In the genomic region with DNA sequence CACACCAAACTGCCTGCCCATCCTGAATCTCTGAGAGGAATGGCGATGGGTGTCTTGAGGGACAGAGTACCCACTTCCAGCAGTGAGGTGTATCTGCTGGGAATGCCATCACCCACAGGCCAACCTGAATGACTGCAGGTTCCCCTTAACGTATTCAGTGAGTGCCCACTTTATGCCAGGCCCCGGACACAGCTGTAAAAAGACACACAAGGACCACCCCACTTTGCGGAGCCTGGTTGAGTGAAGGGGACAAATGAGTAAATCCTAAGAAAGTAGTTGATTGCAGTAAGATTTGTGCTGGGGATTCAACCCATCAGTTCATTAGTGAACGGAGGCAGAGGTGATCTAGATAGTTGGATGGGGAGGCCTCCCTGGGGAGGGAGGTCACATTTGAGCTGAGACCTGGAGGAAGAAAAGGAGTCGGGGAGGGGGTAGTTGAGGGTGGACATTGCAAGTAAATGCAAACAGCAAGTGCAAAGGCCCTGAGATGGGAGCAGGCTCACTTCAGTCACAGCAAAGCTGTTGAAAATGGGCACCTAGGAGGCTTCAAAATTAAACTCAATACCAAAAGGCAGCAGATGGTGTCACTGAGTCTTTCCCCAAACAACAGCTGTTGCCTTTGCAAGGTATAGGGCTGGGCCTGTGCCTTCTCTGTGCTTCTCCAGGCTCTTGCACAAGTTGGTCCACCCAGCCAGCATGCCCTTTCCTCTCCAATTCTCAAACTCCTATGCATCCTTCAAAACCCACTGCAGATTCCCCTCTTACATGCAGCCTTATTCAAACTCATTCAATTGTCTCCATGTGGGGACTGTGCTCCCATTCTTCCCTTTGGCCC, we compare ENCODE assay signal across 21 cellular contexts. TPM values are rescaled to one million over a fixed set of nuclear protein-coding genes. Genes with fewer than 3 reads are reported as not detected.
DNase-seq lines count a peak whose midpoint lies in the region; FAIRE-seq and TF ChIP-seq lines count a peak whose summit lies in the region.
"Had no signal": no experiment of that assay in that cellular context is flagged by ENCODE, and none has a peak within 500 bp of the region (broad histone marks: within the 10 kb centered on the region; RNA-seq: fewer than 3 reads in every experiment).

No MANE protein-coding gene starts in this region.

- no peak overlapping the region for H3K56ac ChIP-seq in H1 (replicated peaks; ENCODE audit: insufficient read length, low read depth, low read length)

- no peak overlapping the region for H2BK5ac ChIP-seq in H1 (ENCODE audit: low read depth, low read length)

- H3K4me3 ChIP-seq in breast epithelium: no peak overlapping the region
- no peak overlapping the region for H3K4me3 ChIP-seq in H1 (ENCODE audit: extremely low read depth in 1 of 4, insufficient read depth in 2 of 4, low read depth in 3 of 4, low read length in 4 of 4)
- H3K4me3 ChIP-seq: coronary artery, left lung, prostate gland had no signal

- H3K23me2 ChIP-seq in H1 (ENCODE audit: low read depth, low read length): peaks cover 2% of the 10 kb centered on the region; the same call in 1 of the 2 replicates

- H3K4me1 ChIP-seq in breast epithelium (no peaks in the 10 kb centered on the region), H1 (replicated peaks in 1 of 4; ENCODE audit: control insufficient read depth in 3 of 4, insufficient read depth in 4 of 4, low read length in 3 of 4) (peaks cover 3 to 4% (median 3%) of the 10 kb centered on the region in 4 experiments)

- no peak overlapping the region for H2AK5ac ChIP-seq in H1 (ENCODE audit: low read depth, low read length)

- no TSS peak for BruUV-seq in MCF 10A (replicated peaks; lab: Mats Ljungman, UMichigan)

- H3K27me3 Mint-ChIP-seq in MCF 10A (ENCODE audit: insufficient read depth, unreplicated experiment) (no peaks in the 10 kb centered on the region), type B pancreatic cell (peaks cover 15% of the 10 kb centered on the region)
- peaks cover 53% of the 10 kb centered on the region for H3K27me3 Mint-ChIP-seq in activated CD4-positive, alpha-beta T cell treated with anti-CD3 and anti-CD28 coated beads, Interleukin-2, amount 10 ng/mL, durations not matched to agents 24 days and 14 days

- H3K9me3 Mint-ChIP-seq in MCF 10A (ENCODE audit: unreplicated experiment) (no peaks in the 10 kb centered on the region), type B pancreatic cell (no peaks in the 10 kb centered on the region)
- H3K9me3 Mint-ChIP-seq in activated CD4-positive, alpha-beta T cell treated with anti-CD3 and anti-CD28 coated beads, Interleukin-2, amount 10 ng/mL, durations not matched to agents 24 days and 14 days: no peaks in the 10 kb centered on the region

- H3K4ac ChIP-seq in H1 (replicated peaks; ENCODE audit: insufficient read length, low read depth, low read length): no peak overlapping the region

- H3K36me3 ChIP-seq in breast epithelium (no peaks in the 10 kb centered on the region), H1 (ENCODE audit: control insufficient read depth in 2 of 4, insufficient read depth in 4 of 4, low read length in 3 of 4) (no peaks in the 10 kb centered on the region)
- H3K36me3 ChIP-seq: prostate gland had no signal

- FAIRE-seq in H1 (lab: Jason Lieb, UNC): no peak
- FAIRE-seq: GM18507 had no signal

- H3K4me2 ChIP-seq in H1 (ENCODE audit: insufficient read depth in 1 of 2, low read depth in 2 of 2, low read length in 2 of 2): no peak overlapping the region

- H3K14ac ChIP-seq in H1 (ENCODE audit: insufficient read length): no peak overlapping the region

- no peak overlapping the region for H4K8ac ChIP-seq in H1 (ENCODE audit: extremely low read depth, insufficient read depth, low read length)

- H3K27ac Mint-ChIP-seq in MCF 10A (ENCODE audit: low read depth, unreplicated experiment): peak overlapping the region; percentile 2
- H3K27ac Mint-ChIP-seq in type B pancreatic cell: peak overlapping the region; percentile 87
- no peak overlapping the region for H3K27ac Mint-ChIP-seq in activated CD4-positive, alpha-beta T cell treated with anti-CD3 and anti-CD28 coated beads, Interleukin-2, amount 10 ng/mL, durations not matched to agents 24 days and 14 days

- no peak overlapping the region for H4K91ac ChIP-seq in H1 (replicated peaks; ENCODE audit: insufficient read length, low read length)

- no peaks in the 10 kb centered on the region for H4K20me1 ChIP-seq in H1 (replicated peaks in 1 of 2; ENCODE audit: control insufficient read depth in 1 of 2, insufficient read depth in 2 of 2, low read length in 2 of 2)

- H3K23ac ChIP-seq in H1 (ENCODE audit: insufficient read length): no peak overlapping the region

- H3K9me3 ChIP-seq in breast epithelium (no peaks in the 10 kb centered on the region), H1 (ENCODE audit: insufficient read depth in 2 of 2, low read depth in 1 of 2, low read length in 1 of 2) (no peaks in the 10 kb centered on the region)
- H3K9me3 ChIP-seq: left lung, prostate gland had no signal

- H3K79me1 ChIP-seq in H1 (ENCODE audit: low read depth, low read length): no peaks in the 10 kb centered on the region

- WGBS in H1 (ENCODE audit: extremely low coverage in 1 of 2, insufficient coverage in 1 of 2, insufficient read length in 1 of 2, insufficient replicate concordance in 2 of 2, low coverage in 1 of 2, low lambda C conversion rate in 2 of 2, missing lambda C conversion rate in 1 of 2), 2 experiments: 78% methylated on average over 6 of the region's 6 CpGs; no CpG with 5 or more reads in 1 of the 2 experiments

- no peak overlapping the region for H4K5ac ChIP-seq in H1 (ENCODE audit: insufficient read length, low read depth, low read length)

- no peak overlapping the region for H2BK120ac ChIP-seq in H1 (replicated peaks; ENCODE audit: low read depth, low read length)

- H2BK20ac ChIP-seq in H1 (ENCODE audit: low read length): no peak overlapping the region

- TF ChIP-seq CTCF in MCF 10A (IDR thresholded peaks at IDR 0.05; ENCODE audit: unreplicated experiment) (no peak), breast epithelium (IDR thresholded peaks at IDR 0.05) (no peak), H1 (IDR thresholded peaks at IDR 0.05; ENCODE audit: control extremely low read depth in 1 of 3, insufficient read depth in 1 of 3, low read depth in 1 of 3, low read length in 3 of 3) (no peak), type B pancreatic cell (conservative IDR thresholded peaks at IDR 0.05) (no peak)

- no peak overlapping the region for H2AFZ ChIP-seq in H1 (ENCODE audit: low read length)

- no peaks in the 10 kb centered on the region for H3K79me2 ChIP-seq in H1 (ENCODE audit: control insufficient read depth in 1 of 2, insufficient read depth in 2 of 2, low read length in 2 of 2)

- no peak for TF ChIP-seq RAD21 in H1 (IDR thresholded peaks at IDR 0.05 in 1 of 2, conservative IDR thresholded peaks at IDR 0.05 in 1 of 2; ENCODE audit: low read depth in 2 of 2, low read length in 2 of 2)

- H3K4me3 Mint-ChIP-seq in MCF 10A (ENCODE audit: unreplicated experiment): peak overlapping the region; percentile 30
- peak overlapping the region; percentile 73 for H3K4me3 Mint-ChIP-seq in type B pancreatic cell
- no peak overlapping the region for H3K4me3 Mint-ChIP-seq in activated CD4-positive, alpha-beta T cell treated with anti-CD3 and anti-CD28 coated beads, Interleukin-2, amount 10 ng/mL, durations not matched to agents 24 days and 14 days

- POLR2A ChIA-PET in MCF 10A (lab: Yijun Ruan, JAX): interaction anchor here (0.7 to 5.5 kb wide), 4 partner anchors 10 to 43 kb away, joined by 3 to 44 read pairs (median 5); a partner anchor contains a TSS
- POLR2A ChIA-PET in H1 (lab: Charles Lee; ENCODE audit: partially characterized antibody): interaction anchor here (1.2 to 3.3 kb wide), 4 partner anchors 10 to 30 kb away, joined by 3 to 12 read pairs (median 6); no protein-coding TSS in a partner anchor

- intact Hi-C loops in MCF 10A (cut with micrococcal nuclease) (no loop called here), breast epithelium (cut with DNase I; ENCODE audit: low total_unique reads) (no loop called here)
- intact Hi-C loops in activated CD4-positive, alpha-beta T cell treated with anti-CD3 and anti-CD28 coated beads, Interleukin-2, amount 10 ng/mL, durations not matched to agents 24 days and 14 days (cut with micrococcal nuclease): no loop called here

- TF ChIP-seq POLR2A in breast epithelium (IDR thresholded peaks at IDR 0.05): no peak
- TF ChIP-seq POLR2A in H1 (IDR thresholded peaks at IDR 0.05; ENCODE audit: control extremely low read depth in 1 of 2, low read depth in 2 of 2, low read length in 2 of 2): no peak

- no peak overlapping the region for H3K18ac ChIP-seq in H1 (ENCODE audit: extremely low read depth, low read length)

- H3K36me3 Mint-ChIP-seq in MCF 10A (ENCODE audit: insufficient read depth, unreplicated experiment): peaks cover 43% of the 10 kb centered on the region
- H3K36me3 Mint-ChIP-seq in type B pancreatic cell: no peaks in the 10 kb centered on the region
- no peaks in the 10 kb centered on the region for H3K36me3 Mint-ChIP-seq in activated CD4-positive, alpha-beta T cell treated with anti-CD3 and anti-CD28 coated beads, Interleukin-2, amount 10 ng/mL, durations not matched to agents 24 days and 14 days (ENCODE audit: low read depth)

- H2BK12ac ChIP-seq in H1 (ENCODE audit: low read depth, low read length): 0 out of 2 replicates have a peak overlapping the region, but pooled peaks have one; percentile 5

- H3K27ac ChIP-seq in breast epithelium (no peak overlapping the region), H1 (ENCODE audit: low read depth, low read length) (no peak overlapping the region)
- H3K27ac ChIP-seq: coronary artery, prostate gland, WERI-Rb-1 had no signal

- H3K4me1 Mint-ChIP-seq in MCF 10A (ENCODE audit: insufficient read depth, unreplicated experiment) (peaks cover 20% of the 10 kb centered on the region), type B pancreatic cell (ENCODE audit: unreplicated experiment) (peaks cover 11% of the 10 kb centered on the region)
- peaks cover 4% of the 10 kb centered on the region for H3K4me1 Mint-ChIP-seq in activated CD4-positive, alpha-beta T cell treated with anti-CD3 and anti-CD28 coated beads, Interleukin-2, amount 10 ng/mL, durations not matched to agents 24 days and 14 days

- no peak overlapping the region for H3K9ac ChIP-seq in H1 (replicated peaks in 1 of 4; ENCODE audit: extremely low read depth in 1 of 4, low read depth in 3 of 4, low read length in 3 of 4)

- DNase-seq in MCF 10A (ENCODE audit: unreplicated experiment) (peak; percentile 23), breast epithelium (ENCODE audit: low spot score in 2 of 2) (no peak), NCI-H69 (lab: John Stamatoyannopoulos, UW) (peak; percentile 67), H1 (ENCODE audit: low read depth in 1 of 2, low spot score in 2 of 2) (no peak), type B pancreatic cell (ENCODE audit: extremely low spot score, unreplicated experiment) (no peak), kidney tubule cell (ENCODE audit: low spot score) (no peak)
- no peak for DNase-seq in activated CD4-positive, alpha-beta T cell treated with anti-CD3 and anti-CD28 coated beads, Interleukin-2, amount 10 ng/mL, durations not matched to agents 24 days and 14 days
- DNase-seq in activated effector memory CD4-positive, alpha-beta T cell treated with anti-CD3 and anti-CD28 coated beads, Interleukin-2, amount 50 U/mL, for 16 hours: no peak
- DNase-seq: activated effector memory CD4-positive, alpha-beta T cell treated with Interleukin-2 at 50 U/mL for 16 hours; amygdala; left lung; NCI-H1092; NCI-H345; stimulated activated CD4-positive, alpha-beta T cell treated with anti-CD3 and anti-CD28 coated beads, Interleukin-12 subunit alpha, Interleukin-12 subunit beta, amount 100 ng/mL, for 4 hours; WERI-Rb-1 had no signal

- CTCF ChIA-PET in MCF 10A (lab: Yijun Ruan, JAX) (interaction anchor here (0.6 to 5.5 kb wide), 8 partner anchors 17 to 576 kb away, joined by 3 to 61 read pairs (median 4); no protein-coding TSS in a partner anchor), H1 (lab: Charles Lee; ENCODE audit: partially characterized antibody) (interaction anchor here (0.8 to 10.4 kb wide), 13 partner anchors 10 to 141 kb away, joined by 3 to 177 read pairs (median 15); a partner anchor contains a TSS)

- TF ChIP-seq EP300 in H1 (IDR thresholded peaks at IDR 0.05; ENCODE audit: borderline replicate concordance in 1 of 2, low read depth in 2 of 2, low read length in 2 of 2): no peak

- H3K27me3 ChIP-seq in breast epithelium (no peaks in the 10 kb centered on the region), H1 (replicated peaks in 1 of 4; ENCODE audit: control insufficient read depth in 3 of 4, extremely low read depth in 1 of 4, insufficient read depth in 3 of 4, low read length in 3 of 4) (peaks cover 0 to 23% (median 14%) of the 10 kb centered on the region in 4 experiments; a peak in 6 of 7 replicates)
- H3K27me3 ChIP-seq: left lung had no signal

- H2BK15ac ChIP-seq in H1 (ENCODE audit: low read length): 0 out of 2 replicates have a peak overlapping the region, but pooled peaks have one; percentile 46

RNA-seq across cellular contexts. Expression of a gene that starts 4.3 kb away (rescaled TPM):
- total RNA-seq in MCF 10A (2022) (193 and 288 TPM in 2 replicates), breast epithelium (10 to 100 TPM in 1 of 3 donors, 1 to 10 TPM in 2; 2.7 to 60.3 (median 9.2) TPM), type B pancreatic cell (ENCODE audit: low replicate concordance) (102 and 106 TPM in 2 replicates)
- total RNA-seq in H1 (2021; fragmentation: NEBNext Ultra II Directional; extraction: Animal tissue kit (Norgen Biotek cat#: 25700)): 4.1 and 5.0 TPM in 2 replicates
- polyA plus RNA-seq in H1 (2011; rRNA removed): 8.5 and 18.8 TPM in 2 replicates
- 8.2 TPM for polyA plus RNA-seq in H1 (2011; cell fraction: cytosol; rRNA removed)
- 17.2 TPM for polyA plus RNA-seq in H1 (2011; cell fraction: nucleus; rRNA removed)
- polyA plus RNA-seq in H1 (2012, experiment 1 of 2): 4.9 to 6.1 TPM (median 5.6 TPM) in 4 replicates
- polyA plus RNA-seq in H1 (2012, experiment 2 of 2): 5.5 TPM
- 11.8 TPM for polyA plus RNA-seq in H1 (2013, experiment 1 of 2)
- 14.4 TPM for polyA plus RNA-seq in H1 (2013, experiment 2 of 2)
- polyA minus RNA-seq in H1 (2011; rRNA and poly(A)+ RNA removed): 1.1 and 2.9 TPM in 2 replicates
- polyA minus RNA-seq in H1 (2011; cell fraction: cytosol; rRNA and poly(A)+ RNA removed): 6.8 TPM
- polyA minus RNA-seq in H1 (2011; cell fraction: nucleus; rRNA and poly(A)+ RNA removed): 9.7 TPM
- total RNA-seq in activated CD4-positive, alpha-beta T cell treated with anti-CD3 and anti-CD28 coated beads, Interleukin-2, amount 10 ng/mL, durations not matched to agents 24 days and 14 days: 0.26 TPM in 1 of 2 replicates, not detected in the other
- total RNA-seq: activated CD8-positive, alpha-beta memory T cell treated with anti-CD3 and anti-CD28 coated beads for 36 hours; OCI-LY7 had no signal

RNA-seq across cellular contexts. Expression of a gene that starts 7.1 kb away (rescaled TPM):
- not detected in 2 replicates for total RNA-seq in MCF 10A (2022)
- 10 to 100 TPM in 1 of 3 donors, 1 to 10 TPM in 2; 3.9 to 27.2 (median 7.2) TPM for total RNA-seq in breast epithelium
- 0.20 and 0.23 TPM in 2 replicates for total RNA-seq in H1 (2021; fragmentation: NEBNext Ultra II Directional; extraction: Animal tissue kit (Norgen Biotek cat#: 25700))
- polyA plus RNA-seq in H1 (2011; rRNA removed): 0.31 and 0.41 TPM in 2 replicates
- polyA plus RNA-seq in H1 (2011; cell fraction: cytosol; rRNA removed): 0.35 TPM
- 0.30 TPM for polyA plus RNA-seq in H1 (2011; cell fraction: nucleus; rRNA removed)
- polyA plus RNA-seq in H1 (2012, experiment 1 of 2): 0.09 to 0.29 TPM (median 0.19 TPM) in 3 of 4 replicates, not detected in the other
- polyA plus RNA-seq in H1 (2012, experiment 2 of 2): 0.16 TPM
- 0.14 TPM for polyA plus RNA-seq in H1 (2013, experiment 1 of 2)
- polyA plus RNA-seq in H1 (2013, experiment 2 of 2): 0.13 TPM
- 0.35 and 0.46 TPM in 2 replicates for polyA minus RNA-seq in H1 (2011; rRNA and poly(A)+ RNA removed)
- not detected for polyA minus RNA-seq in H1 (2011; cell fraction: cytosol; rRNA and poly(A)+ RNA removed)
- not detected for polyA minus RNA-seq in H1 (2011; cell fraction: nucleus; rRNA and poly(A)+ RNA removed)
- 0.19 TPM in 1 of 2 replicates, not detected in the other for total RNA-seq in type B pancreatic cell (ENCODE audit: low replicate concordance)
- not detected in 2 replicates for total RNA-seq in activated CD4-positive, alpha-beta T cell treated with anti-CD3 and anti-CD28 coated beads, Interleukin-2, amount 10 ng/mL, durations not matched to agents 24 days and 14 days
- total RNA-seq: A673; activated CD8-positive, alpha-beta memory T cell treated with anti-CD3 and anti-CD28 coated beads for 36 hours had no signal

RNA-seq across cellular contexts. Expression of a gene that starts 28.9 kb away (rescaled TPM):
- 22.3 and 26.3 TPM in 2 replicates for total RNA-seq in MCF 10A (2022)
- 10 to 100 TPM; 29.4 to 71.8 (median 46.7) TPM for total RNA-seq in breast epithelium
- total RNA-seq in H1 (2021; fragmentation: NEBNext Ultra II Directional; extraction: Animal tissue kit (Norgen Biotek cat#: 25700)): 26.4 and 30.5 TPM in 2 replicates
- 33.7 and 51.3 TPM in 2 replicates for polyA plus RNA-seq in H1 (2011; rRNA removed)
- polyA plus RNA-seq in H1 (2011; cell fraction: cytosol; rRNA removed): 28.5 TPM
- 60.9 TPM for polyA plus RNA-seq in H1 (2011; cell fraction: nucleus; rRNA removed)
- polyA plus RNA-seq in H1 (2012, experiment 1 of 2): 11.5 to 29.1 TPM (median 22.0 TPM) in 4 replicates
- 26.6 TPM for polyA plus RNA-seq in H1 (2012, experiment 2 of 2)
- 40.7 TPM for polyA plus RNA-seq in H1 (2013, experiment 1 of 2)
- 42.3 TPM for polyA plus RNA-seq in H1 (2013, experiment 2 of 2)
- polyA minus RNA-seq in H1 (2011; rRNA and poly(A)+ RNA removed): 1.9 and 3.2 TPM in 2 replicates
- 25.3 TPM for polyA minus RNA-seq in H1 (2011; cell fraction: cytosol; rRNA and poly(A)+ RNA removed)
- 21.7 TPM for polyA minus RNA-seq in H1 (2011; cell fraction: nucleus; rRNA and poly(A)+ RNA removed)
- total RNA-seq in type B pancreatic cell (ENCODE audit: low replicate concordance): 76.7 and 99.0 TPM in 2 replicates
- total RNA-seq in activated CD4-positive, alpha-beta T cell treated with anti-CD3 and anti-CD28 coated beads, Interleukin-2, amount 10 ng/mL, durations not matched to agents 24 days and 14 days: 154 TPM in 2 replicates

RNA-seq across cellular contexts. Expression of a gene that starts 47.6 kb away (rescaled TPM):
- total RNA-seq in MCF 10A (2022): 6.8 and 7.7 TPM in 2 replicates
- total RNA-seq in breast epithelium: 10 to 100 TPM in 2 of 3 donors, 1 to 10 TPM in 1; 7.4 to 42.9 (median 40.2) TPM
- 207 and 215 TPM in 2 replicates for total RNA-seq in H1 (2021; fragmentation: NEBNext Ultra II Directional; extraction: Animal tissue kit (Norgen Biotek cat#: 25700))
- 264 and 330 TPM in 2 replicates for polyA plus RNA-seq in H1 (2011; rRNA removed)
- polyA plus RNA-seq in H1 (2011; cell fraction: cytosol; rRNA removed): 164 TPM
- 558 TPM for polyA plus RNA-seq in H1 (2011; cell fraction: nucleus; rRNA removed)
- polyA plus RNA-seq in H1 (2012, experiment 1 of 2): 147 to 255 TPM (median 231 TPM) in 4 replicates
- polyA plus RNA-seq in H1 (2012, experiment 2 of 2): 269 TPM
- 172 TPM for polyA plus RNA-seq in H1 (2013, experiment 1 of 2)
- polyA plus RNA-seq in H1 (2013, experiment 2 of 2): 158 TPM
- polyA minus RNA-seq in H1 (2011; rRNA and poly(A)+ RNA removed): 67.7 and 79.7 TPM in 2 replicates
- 153 TPM for polyA minus RNA-seq in H1 (2011; cell fraction: cytosol; rRNA and poly(A)+ RNA removed)
- 97.1 TPM for polyA minus RNA-seq in H1 (2011; cell fraction: nucleus; rRNA and poly(A)+ RNA removed)
- 278 and 303 TPM in 2 replicates for total RNA-seq in type B pancreatic cell (ENCODE audit: low replicate concordance)
- 9.9 and 10.9 TPM in 2 replicates for total RNA-seq in activated CD4-positive, alpha-beta T cell treated with anti-CD3 and anti-CD28 coated beads, Interleukin-2, amount 10 ng/mL, durations not matched to agents 24 days and 14 days

RNA-seq across cellular contexts. Expression of a gene that starts 49.9 kb away (rescaled TPM):
- total RNA-seq in MCF 10A (2022) (6.5 and 11.9 TPM in 2 replicates), breast epithelium (10 to 100 TPM; 22.5 to 29.2 (median 25.9) TPM), type B pancreatic cell (ENCODE audit: low replicate concordance) (28.8 and 46.7 TPM in 2 replicates)
- 33.2 and 33.4 TPM in 2 replicates for total RNA-seq in H1 (2021; fragmentation: NEBNext Ultra II Directional; extraction: Animal tissue kit (Norgen Biotek cat#: 25700))
- polyA plus RNA-seq in H1 (2011; rRNA removed): 16.6 and 17.0 TPM in 2 replicates
- 19.4 TPM for polyA plus RNA-seq in H1 (2011; cell fraction: cytosol; rRNA removed)
- 29.1 TPM for polyA plus RNA-seq in H1 (2011; cell fraction: nucleus; rRNA removed)
- polyA plus RNA-seq in H1 (2012, experiment 1 of 2): 21.0 to 25.1 TPM (median 23.6 TPM) in 4 replicates
- 19.1 TPM for polyA plus RNA-seq in H1 (2012, experiment 2 of 2)
- polyA plus RNA-seq in H1 (2013, experiment 1 of 2): 41.9 TPM
- polyA plus RNA-seq in H1 (2013, experiment 2 of 2): 41.8 TPM
- polyA minus RNA-seq in H1 (2011; rRNA and poly(A)+ RNA removed): 58.5 and 73.6 TPM in 2 replicates
- 23.0 TPM for polyA minus RNA-seq in H1 (2011; cell fraction: cytosol; rRNA and poly(A)+ RNA removed)
- polyA minus RNA-seq in H1 (2011; cell fraction: nucleus; rRNA and poly(A)+ RNA removed): 27.0 TPM
- 14.6 and 18.5 TPM in 2 replicates for total RNA-seq in activated CD4-positive, alpha-beta T cell treated with anti-CD3 and anti-CD28 coated beads, Interleukin-2, amount 10 ng/mL, durations not matched to agents 24 days and 14 days

Comparison
In these comparisons a context has a peak if more than half of its experiments do, and no peak if none do; other contexts are left out.
1. DNase-seq: peak in MCF 10A (single experiment) and NCI-H69 (single experiment); none in breast epithelium (0 of 2), H1 (0 of 2), type B pancreatic cell (single experiment), kidney tubule cell (single experiment), activated CD4-positive, alpha-beta T cell treated with anti-CD3 and anti-CD28 coated beads, Interleukin-2, amount 10 ng/mL, durations not matched to agents 24 days and 14 days (single experiment) and activated effector memory CD4-positive, alpha-beta T cell treated with anti-CD3 and anti-CD28 coated beads, Interleukin-2, amount 50 U/mL, for 16 hours (single experiment).